Comparison of ENCODE assay signal across 8 cellular contexts in genomic region chr3:75432885-75433284, GRCh38.
DNase-seq lines count a peak whose midpoint lies in the region; TF ChIP-seq lines count a peak whose summit lies in the region.
"Not testable (repeated sequence)": the region's sequence is repeated elsewhere in the genome, so short reads cannot be mapped to it uniquely, and the experiment has no call there.

No MANE protein-coding gene starts in this region.

- H3K27ac Mint-ChIP-seq in activated T-helper 2 cell treated with anti-CD3 and anti-CD28 coated beads, Interferon-gamma antibody, Interleukin-2, Interleukin-4, amounts not matched to agents 10 μg/mL and 5 μg/mL and 100 μg/mL, durations not matched to agents 14 hours and 24 hours and 36 hours, result not testable (repeated sequence)
- peak overlapping the region; percentile 97 for H3K27ac Mint-ChIP-seq in nephron progenitor cell

- not testable (repeated sequence) for TF ChIP-seq POLR2A in Peyer's patch (IDR thresholded peaks at IDR 0.05); suprapubic skin (IDR thresholded peaks at IDR 0.05)

- H3K4me3 Mint-ChIP-seq in activated T-helper 2 cell treated with anti-CD3 and anti-CD28 coated beads, Interferon-gamma antibody, Interleukin-2, Interleukin-4, amounts not matched to agents 10 μg/mL and 5 μg/mL and 100 μg/mL, durations not matched to agents 14 hours and 24 hours and 36 hours (ENCODE audit: low read depth), result peak overlapping the region; percentile 45
- H3K4me3 Mint-ChIP-seq in nephron progenitor cell, result peak overlapping the region; percentile 94

- DNase-seq in BE2C (peak; percentile 38), HFF-Myc (ENCODE audit: extremely low read depth, low read depth) (peak; percentile 81), Peyer's patch (peak in 2 of 3 donors; percentile 54 to 68), dermis microvascular lymphatic vessel endothelial cell (ENCODE audit: low read depth in 2 of 2) (peak; percentile 28 to 85), left ventricle myocardium inferior (peak; percentile 63), nephron progenitor cell (peak; percentile 63), suprapubic skin (ENCODE audit: low spot score in 2 of 2) (peak; percentile 80 to 85)
- not testable (repeated sequence) for DNase-seq in activated T-helper 2 cell treated with anti-CD3 and anti-CD28 coated beads, Interferon-gamma antibody, Interleukin-2, Interleukin-4, amounts not matched to agents 10 μg/mL and 5 μg/mL and 100 μg/mL, durations not matched to agents 14 hours and 24 hours and 36 hours (ENCODE audit: low spot score)

- H3K36me3 Mint-ChIP-seq in activated T-helper 2 cell treated with anti-CD3 and anti-CD28 coated beads, Interferon-gamma antibody, Interleukin-2, Interleukin-4, amounts not matched to agents 10 μg/mL and 5 μg/mL and 100 μg/mL, durations not matched to agents 14 hours and 24 hours and 36 hours (ENCODE audit: low read depth), result peaks cover 12% of the 10 kb centered on the region
- peaks cover 29% of the 10 kb centered on the region for H3K36me3 Mint-ChIP-seq in nephron progenitor cell (ENCODE audit: low read depth)

- H3K4me1 Mint-ChIP-seq in activated T-helper 2 cell treated with anti-CD3 and anti-CD28 coated beads, Interferon-gamma antibody, Interleukin-2, Interleukin-4, amounts not matched to agents 10 μg/mL and 5 μg/mL and 100 μg/mL, durations not matched to agents 14 hours and 24 hours and 36 hours (ENCODE audit: low read depth), result peaks cover 23% of the 10 kb centered on the region
- H3K4me1 Mint-ChIP-seq in nephron progenitor cell, result peaks cover 65% of the 10 kb centered on the region

- H3K27ac ChIP-seq in Peyer's patch (peak overlapping the region in 2 of 4 donors; percentile 35 to 46), left ventricle myocardium inferior (replicated peaks) (peak overlapping the region; percentile 90), suprapubic skin (peak overlapping the region; percentile 59)

- TF ChIP-seq CTCF in BE2C (IDR thresholded peaks at IDR 0.05; ENCODE audit: low read depth, low read length); HFF-Myc (IDR thresholded peaks at IDR 0.05; ENCODE audit: low read depth, low read length, missing control alignments); Peyer's patch (IDR thresholded peaks at IDR 0.05); left ventricle myocardium inferior (IDR thresholded peaks at IDR 0.05; ENCODE audit: borderline replicate concordance); nephron progenitor cell (IDR thresholded peaks at IDR 0.05); suprapubic skin (IDR thresholded peaks at IDR 0.05): not testable (repeated sequence)

- WGBS in suprapubic skin, result 30% methylated on average over 3 of the region's 8 CpGs

- not testable (repeated sequence) for H3K36me3 ChIP-seq in BE2C, Peyer's patch
- H3K36me3 ChIP-seq in left ventricle myocardium inferior (peaks cover 17% of the 10 kb centered on the region), suprapubic skin (peaks cover 16% of the 10 kb centered on the region)

- intact Hi-C loops in activated T-helper 2 cell treated with anti-CD3 and anti-CD28 coated beads, Interferon-gamma antibody, Interleukin-2, Interleukin-4, amounts not matched to agents 10 μg/mL and 5 μg/mL and 100 μg/mL, durations not matched to agents 14 hours and 24 hours and 36 hours (cut with micrococcal nuclease); left ventricle myocardium inferior (cut with micrococcal nuclease): not testable (repeated sequence)

- not testable (repeated sequence) for H3K9me3 ChIP-seq in BE2C; Peyer's patch; left ventricle myocardium inferior (replicated peaks); suprapubic skin

- not testable (repeated sequence) for H3K9me3 Mint-ChIP-seq in activated T-helper 2 cell treated with anti-CD3 and anti-CD28 coated beads, Interferon-gamma antibody, Interleukin-2, Interleukin-4, amounts not matched to agents 10 μg/mL and 5 μg/mL and 100 μg/mL, durations not matched to agents 14 hours and 24 hours and 36 hours; nephron progenitor cell

- not testable (repeated sequence) for H3K4me3 ChIP-seq in BE2C (ENCODE audit: low read depth, low read length); Peyer's patch; left ventricle myocardium inferior; suprapubic skin
- peak overlapping the region; percentile 67; the same call in 1 of the 2 replicates for H3K4me3 ChIP-seq in HFF-Myc (replicated peaks; ENCODE audit: low read depth, low read length)

- H3K27me3 ChIP-seq in BE2C; Peyer's patch; left ventricle myocardium inferior (ENCODE audit: low read depth); suprapubic skin: not testable (repeated sequence)

- not testable (repeated sequence) for TF ChIP-seq EP300 in suprapubic skin (IDR thresholded peaks at IDR 0.05)

- H3K27me3 Mint-ChIP-seq in activated T-helper 2 cell treated with anti-CD3 and anti-CD28 coated beads, Interferon-gamma antibody, Interleukin-2, Interleukin-4, amounts not matched to agents 10 μg/mL and 5 μg/mL and 100 μg/mL, durations not matched to agents 14 hours and 24 hours and 36 hours (ENCODE audit: low read depth); nephron progenitor cell (ENCODE audit: low read depth, poor library complexity): not testable (repeated sequence)

- not testable (repeated sequence) for H3K4me1 ChIP-seq in BE2C
- H3K4me1 ChIP-seq in Peyer's patch, result peaks cover 0 to 14% (median 0%) of the 10 kb centered on the region in 4 donors
- peaks cover 42% of the 10 kb centered on the region for H3K4me1 ChIP-seq in left ventricle myocardium inferior
- H3K4me1 ChIP-seq in suprapubic skin, result peaks cover 30% of the 10 kb centered on the region
